In the genomic region with DNA sequence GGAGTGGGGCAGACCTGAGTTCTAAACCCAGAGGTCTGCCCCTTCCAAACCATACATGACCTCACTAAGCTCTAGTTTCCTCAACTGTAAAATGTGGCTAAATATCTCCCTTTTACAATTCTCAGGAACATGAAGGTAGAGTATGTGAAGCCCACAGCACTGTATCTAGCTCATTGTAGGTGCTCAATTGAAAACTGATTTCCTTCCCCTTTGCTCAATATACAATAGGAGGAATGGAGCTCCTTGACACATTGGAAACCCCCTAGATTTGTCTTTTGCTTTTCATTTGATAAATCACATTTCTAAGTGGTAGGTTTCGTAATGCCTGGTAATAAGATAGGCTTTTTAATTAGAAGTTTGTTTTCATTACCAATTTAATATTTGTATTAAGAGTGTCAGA, we compare ENCODE assay signal across 1 cellular context.
TF ChIP-seq lines count a peak whose summit lies in the region.

No MANE protein-coding gene starts in this region.

TF ChIP-seq in SK-N-SH, 30 proteins besides CTCF, POLR2A, EP300 and RAD21 (continued from another document):
- TF ChIP-seq, protein P1, sequence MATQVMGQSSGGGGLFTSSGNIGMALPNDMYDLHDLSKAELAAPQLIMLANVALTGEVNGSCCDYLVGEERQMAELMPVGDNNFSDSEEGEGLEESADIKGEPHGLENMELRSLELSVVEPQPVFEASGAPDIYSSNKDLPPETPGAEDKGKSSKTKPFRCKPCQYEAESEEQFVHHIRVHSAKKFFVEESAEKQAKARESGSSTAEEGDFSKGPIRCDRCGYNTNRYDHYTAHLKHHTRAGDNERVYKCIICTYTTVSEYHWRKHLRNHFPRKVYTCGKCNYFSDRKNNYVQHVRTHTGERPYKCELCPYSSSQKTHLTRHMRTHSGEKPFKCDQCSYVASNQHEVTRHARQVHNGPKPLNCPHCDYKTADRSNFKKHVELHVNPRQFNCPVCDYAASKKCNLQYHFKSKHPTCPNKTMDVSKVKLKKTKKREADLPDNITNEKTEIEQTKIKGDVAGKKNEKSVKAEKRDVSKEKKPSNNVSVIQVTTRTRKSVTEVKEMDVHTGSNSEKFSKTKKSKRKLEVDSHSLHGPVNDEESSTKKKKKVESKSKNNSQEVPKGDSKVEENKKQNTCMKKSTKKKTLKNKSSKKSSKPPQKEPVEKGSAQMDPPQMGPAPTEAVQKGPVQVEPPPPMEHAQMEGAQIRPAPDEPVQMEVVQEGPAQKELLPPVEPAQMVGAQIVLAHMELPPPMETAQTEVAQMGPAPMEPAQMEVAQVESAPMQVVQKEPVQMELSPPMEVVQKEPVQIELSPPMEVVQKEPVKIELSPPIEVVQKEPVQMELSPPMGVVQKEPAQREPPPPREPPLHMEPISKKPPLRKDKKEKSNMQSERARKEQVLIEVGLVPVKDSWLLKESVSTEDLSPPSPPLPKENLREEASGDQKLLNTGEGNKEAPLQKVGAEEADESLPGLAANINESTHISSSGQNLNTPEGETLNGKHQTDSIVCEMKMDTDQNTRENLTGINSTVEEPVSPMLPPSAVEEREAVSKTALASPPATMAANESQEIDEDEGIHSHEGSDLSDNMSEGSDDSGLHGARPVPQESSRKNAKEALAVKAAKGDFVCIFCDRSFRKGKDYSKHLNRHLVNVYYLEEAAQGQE (IDR thresholded peaks at IDR 0.05; ENCODE audit: low read depth, low read length), result no peak
- no peak for TF ChIP-seq MEF2A (IDR thresholded peaks at IDR 0.05; ENCODE audit: borderline replicate concordance, low read depth)
- TF ChIP-seq FOSL2 (IDR thresholded peaks at IDR 0.05; ENCODE audit: borderline replicate concordance, low read depth), result no peak
- TF ChIP-seq, protein P2, sequence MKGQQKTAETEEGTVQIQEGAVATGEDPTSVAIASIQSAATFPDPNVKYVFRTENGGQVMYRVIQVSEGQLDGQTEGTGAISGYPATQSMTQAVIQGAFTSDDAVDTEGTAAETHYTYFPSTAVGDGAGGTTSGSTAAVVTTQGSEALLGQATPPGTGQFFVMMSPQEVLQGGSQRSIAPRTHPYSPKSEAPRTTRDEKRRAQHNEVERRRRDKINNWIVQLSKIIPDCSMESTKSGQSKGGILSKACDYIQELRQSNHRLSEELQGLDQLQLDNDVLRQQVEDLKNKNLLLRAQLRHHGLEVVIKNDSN (IDR thresholded peaks at IDR 0.05; ENCODE audit: borderline replicate concordance, low read depth), result no peak
- TF ChIP-seq, protein P3, sequence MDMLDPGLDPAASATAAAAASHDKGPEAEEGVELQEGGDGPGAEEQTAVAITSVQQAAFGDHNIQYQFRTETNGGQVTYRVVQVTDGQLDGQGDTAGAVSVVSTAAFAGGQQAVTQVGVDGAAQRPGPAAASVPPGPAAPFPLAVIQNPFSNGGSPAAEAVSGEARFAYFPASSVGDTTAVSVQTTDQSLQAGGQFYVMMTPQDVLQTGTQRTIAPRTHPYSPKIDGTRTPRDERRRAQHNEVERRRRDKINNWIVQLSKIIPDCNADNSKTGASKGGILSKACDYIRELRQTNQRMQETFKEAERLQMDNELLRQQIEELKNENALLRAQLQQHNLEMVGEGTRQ (IDR thresholded peaks at IDR 0.05; ENCODE audit: borderline replicate concordance, low read depth, low read length), result no peak
- no peak for TF ChIP-seq SMC3 (IDR thresholded peaks at IDR 0.05; ENCODE audit: low read depth, low read length)
